1 cellular context compared by ENCODE assay signal in genomic region chr2:236870401-236870800, GRCh38.
TF ChIP-seq lines count a peak whose summit lies in the region.

No MANE protein-coding gene starts in this region.

TF ChIP-seq in HEK293, 187 proteins besides CTCF, POLR2A, EP300 and RAD21 (continued from another document):
- no peak for TF ChIP-seq ZNF26 (tag by site-specific recombination; IDR thresholded peaks at IDR 0.05)
- TF ChIP-seq ZSCAN5A (tag by site-specific recombination; IDR thresholded peaks at IDR 0.05): no peak
- no peak for TF ChIP-seq ZNF561 (tag by site-specific recombination; IDR thresholded peaks at IDR 0.05; ENCODE audit: borderline replicate concordance)
- no peak for TF ChIP-seq YY1 (tag by site-specific recombination; IDR thresholded peaks at IDR 0.05)
- no peak for TF ChIP-seq INSM2 (tag by site-specific recombination; IDR thresholded peaks at IDR 0.05)
- TF ChIP-seq ZNF280D (tag by site-specific recombination; IDR thresholded peaks at IDR 0.05): no peak
- TF ChIP-seq EGR2 (tag by site-specific recombination; IDR thresholded peaks at IDR 0.05; ENCODE audit: low read depth): peak; percentile 68; the same call in 1 of the 2 replicates
- TF ChIP-seq ZNF548 (tag by site-specific recombination; IDR thresholded peaks at IDR 0.05): no peak
- TF ChIP-seq HIC1 (tag by site-specific recombination; IDR thresholded peaks at IDR 0.05): no peak
- TF ChIP-seq ZFHX2 (tag by site-specific recombination; conservative IDR thresholded peaks at IDR 0.05): peak; percentile 75
TF ChIP-seq in HEK293: peak in this region for 2.
